In genomic region chr19:6640333-6640732, GRCh38 we compare ENCODE assay signal across 6 cellular contexts. TPM values are rescaled to one million over a fixed set of nuclear protein-coding genes. Genes with fewer than 3 reads are reported as not detected.
"Had no signal": no experiment of that assay in that cellular context is flagged by ENCODE, and none has a peak within 500 bp of the region (broad histone marks: within the 10 kb centered on the region; RNA-seq: fewer than 3 reads in every experiment).

No MANE protein-coding gene starts in this region.

RNA-seq across cellular contexts. Expression of gene TNFSF14, which starts 29.6 kb away (rescaled TPM):
- total RNA-seq: HT1080, IMR-90, NCI-H460, PC-3, SK-MEL-5 had no signal

RNA-seq across cellular contexts. Expression of gene CD70, which starts 49.4 kb away (rescaled TPM):
- total RNA-seq: HepG2, IMR-90, SK-MEL-5 had no signal
